1 cellular context compared by ENCODE assay signal in genomic region chr3:119395923-119396358, GRCh38.
TF ChIP-seq lines count a peak whose summit lies in the region.

No MANE protein-coding gene starts in this region.

TF ChIP-seq in HepG2, 621 proteins besides CTCF, POLR2A, EP300 and RAD21 (continued from another document):
- TF ChIP-seq ZBTB10 (CRISPR knock-in tag; IDR thresholded peaks at IDR 0.05; ENCODE audit: borderline replicate concordance) (no peak), UBTF (CRISPR knock-in tag; IDR thresholded peaks at IDR 0.05) (no peak), ZNF225 (CRISPR knock-in tag; IDR thresholded peaks at IDR 0.05) (no peak), ZNF34 (CRISPR knock-in tag; IDR thresholded peaks at IDR 0.05; ENCODE audit: borderline replicate concordance) (no peak), NCOA2 (CRISPR knock-in tag; IDR thresholded peaks at IDR 0.05) (no peak), ZNF574 (CRISPR knock-in tag; IDR thresholded peaks at IDR 0.05) (no peak), ZNF746 (CRISPR knock-in tag; IDR thresholded peaks at IDR 0.05) (no peak), HBP1 (CRISPR knock-in tag; IDR thresholded peaks at IDR 0.05; ENCODE audit: low read depth) (no peak), ZBTB7B (CRISPR knock-in tag; IDR thresholded peaks at IDR 0.05) (no peak), ZNF329 (CRISPR knock-in tag; IDR thresholded peaks at IDR 0.05; ENCODE audit: low read depth) (no peak)
TF ChIP-seq in HepG2: peak in this region for 0.
